In the genomic region with DNA sequence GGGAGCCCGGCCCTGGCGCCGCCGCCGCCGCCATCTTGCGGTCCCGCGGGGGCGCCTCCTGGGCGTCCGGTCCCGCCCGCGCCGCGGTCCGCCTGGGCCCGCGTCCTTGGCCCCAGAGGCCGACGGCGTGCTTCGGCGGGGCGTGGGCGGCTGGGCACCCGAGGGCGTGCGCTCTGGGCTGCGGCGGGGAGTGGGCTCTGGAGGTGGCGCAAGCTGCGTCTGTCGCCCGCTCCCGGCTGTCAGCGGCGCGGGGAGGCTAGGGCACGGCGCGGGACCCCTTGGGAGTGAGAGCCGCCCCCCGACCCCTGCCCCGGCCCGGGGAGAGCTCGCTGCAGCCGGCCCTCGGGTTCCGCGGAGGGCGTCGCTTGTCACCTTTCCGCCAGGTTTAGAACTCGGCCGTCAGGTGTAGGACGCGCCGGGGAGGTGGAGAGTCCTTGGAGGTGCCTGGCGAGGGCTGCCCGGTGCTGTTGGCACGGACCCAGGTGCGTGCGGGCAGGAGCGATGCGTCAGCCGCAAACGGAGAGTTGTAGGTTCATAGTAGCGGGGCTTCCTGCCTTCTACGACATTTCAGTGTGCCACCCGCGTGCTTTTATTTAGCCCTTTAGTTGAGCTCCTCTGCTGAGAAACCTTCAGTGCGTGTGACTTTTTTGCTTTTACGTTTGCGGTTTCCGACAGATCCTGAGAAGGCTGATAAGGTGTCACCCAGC, we compare ENCODE assay signal across 8 cellular contexts. TPM values are rescaled to one million over a fixed set of nuclear protein-coding genes. Genes with fewer than 3 reads are reported as not detected.
DNase-seq lines count a peak whose midpoint lies in the region; ATAC-seq and TF ChIP-seq lines count a peak whose summit lies in the region.

No MANE protein-coding gene starts in this region.

- H3K27ac Mint-ChIP-seq in GM23338: no peak overlapping the region

- H3K9me2 ChIP-seq in GM23338 (ENCODE audit: insufficient read depth): no peaks in the 10 kb centered on the region

- ATAC-seq in GM23338: peak; percentile 15

- H3K4me2 ChIP-seq in GM23338: peak overlapping the region; percentile 98
- H3K4me2 ChIP-seq in skeletal muscle satellite cell (ENCODE audit: low read length): peak overlapping the region; percentile 81

- H3K36me3 ChIP-seq in GM23338 (ENCODE audit: insufficient read depth): no peaks in the 10 kb centered on the region
- no peaks in the 10 kb centered on the region for H3K36me3 ChIP-seq in ascending aorta
- H3K36me3 ChIP-seq in skeletal muscle satellite cell (ENCODE audit: insufficient read depth, low read length): no peaks in the 10 kb centered on the region

- H3K27ac ChIP-seq in GM23338 (ENCODE audit: low read depth) (no peak overlapping the region), ascending aorta (peak overlapping the region; percentile 99 to 100)

- no peak for TF ChIP-seq CTCF in GM23338 (conservative IDR thresholded peaks at IDR 0.05; ENCODE audit: low read depth in 2 of 2)
- TF ChIP-seq CTCF in LNCaP clone FGC (IDR thresholded peaks at IDR 0.05; ENCODE audit: control insufficient read depth, extremely low read depth, insufficient read depth): no peak
- no peak for TF ChIP-seq CTCF in ascending aorta (IDR thresholded peaks at IDR 0.05)

- H3K4me3 ChIP-seq in GM23338 (peak overlapping the region; percentile 84), LNCaP clone FGC (ENCODE audit: low read depth, low read length) (peak overlapping the region; percentile 81), ascending aorta (peak overlapping the region; percentile 96 to 97), iPS-11a (ENCODE audit: low read depth, low read length) (peak overlapping the region; percentile 88), skeletal muscle satellite cell (ENCODE audit: low read length) (peak overlapping the region; percentile 92)

- H3K9me3 ChIP-seq in ascending aorta (no peaks in the 10 kb centered on the region), skeletal muscle satellite cell (replicated peaks; ENCODE audit: low read length) (no peaks in the 10 kb centered on the region)

- H3F3A ChIP-seq in GM23338 (replicated peaks; ENCODE audit: low read depth): no peaks in the 10 kb centered on the region

- H3K79me2 ChIP-seq in GM23338 (replicated peaks; ENCODE audit: insufficient read depth): peaks cover 51% of the 10 kb centered on the region

- H3K27me3 ChIP-seq in GM23338 (ENCODE audit: insufficient read depth) (no peaks in the 10 kb centered on the region), ascending aorta (no peaks in the 10 kb centered on the region), skeletal muscle satellite cell (ENCODE audit: control insufficient read depth, insufficient read depth, low read length) (no peaks in the 10 kb centered on the region)

- H3K36me3 Mint-ChIP-seq in GM23338 (ENCODE audit: low read depth): peaks cover 3% of the 10 kb centered on the region; the same call in 1 of the 3 replicates

- H3K9me3 Mint-ChIP-seq in GM23338: no peaks in the 10 kb centered on the region

- H3K4me1 ChIP-seq in GM23338 (ENCODE audit: insufficient read depth) (peaks cover 51% of the 10 kb centered on the region), ascending aorta (peaks cover 9 to 30% of the 10 kb centered on the region in 2 donors), skeletal muscle satellite cell (ENCODE audit: control insufficient read depth, insufficient read depth, low read length) (peaks cover 44% of the 10 kb centered on the region)

- no peak overlapping the region for H2AFZ ChIP-seq in GM23338

- peaks cover 35% of the 10 kb centered on the region for H4K20me1 ChIP-seq in GM23338 (replicated peaks; ENCODE audit: insufficient read depth)

- DNase-seq in ELF-1 (ENCODE audit: low read depth, low spot score) (peak; percentile 46), GM23338 (ENCODE audit: low spot score) (peak; percentile 54), LNCaP clone FGC (ENCODE audit: low read depth) (peak; percentile 46), T-helper 22 cell (ENCODE audit: low read depth) (peak; percentile 72), ascending aorta (ENCODE audit: low spot score in 2 of 2) (peak; percentile 29 to 90), GOT3 (lab: John Stamatoyannopoulos, UW) (no peak)

- peak overlapping the region; percentile 97 for H3K9ac ChIP-seq in skeletal muscle satellite cell (ENCODE audit: low read depth, low read length)

- peak overlapping the region; percentile 85 for H3K4me3 Mint-ChIP-seq in GM23338

- H3K4me1 Mint-ChIP-seq in GM23338: peaks cover 18% of the 10 kb centered on the region

- intact Hi-C loops in ascending aorta (cut with DNase I): loop anchor here (1.0 to 10.0 kb wide), 8 partner anchors 82 to 810 kb away; partner anchors contain the start of genes ANKRD12, NDUFV2, PPP4R1 and RAB31

- peaks cover 2% of the 10 kb centered on the region for H3K27me3 Mint-ChIP-seq in GM23338 (ENCODE audit: insufficient read depth, low read depth, poor library complexity)

TF ChIP-seq in GM23338, 12 proteins besides CTCF, POLR2A, EP300 and RAD21 (continues in another document):
- TF ChIP-seq REST (IDR thresholded peaks at IDR 0.05; ENCODE audit: unreplicated experiment) (no peak), ZNF331 (CRISPR knock-in tag; IDR thresholded peaks at IDR 0.05; ENCODE audit: low read depth) (no peak), CREB1 (CRISPR knock-in tag; IDR thresholded peaks at IDR 0.05; ENCODE audit: low read depth) (no peak), POLR2AphosphoS5 (IDR thresholded peaks at IDR 0.05; ENCODE audit: low read depth) (no peak), EZH2 (IDR thresholded peaks at IDR 0.05; ENCODE audit: low read depth, unreplicated experiment) (no peak)

RNA-seq across cellular contexts. Expression of gene VAPA, which starts 0.9 kb away (rescaled TPM):
- total RNA-seq in GM23338 (2014; rRNA removed; shearing (Covaris generic)): 166 and 178 TPM in 2 replicates
- 158 and 162 TPM in 2 replicates for polyA plus RNA-seq in GM23338 (2016; fragmentation: Nextera tagmentation; extraction: Ambion mirVana)
- 109 TPM for total RNA-seq in ascending aorta
- total RNA-seq in skeletal muscle satellite cell (2012; rRNA removed): 248 and 273 TPM in 2 replicates

RNA-seq across cellular contexts. Expression of gene TXNDC2, which starts 29.0 kb away (rescaled TPM):
- total RNA-seq in GM23338 (2014; rRNA removed; shearing (Covaris generic)): not detected in 2 replicates
- polyA plus RNA-seq in GM23338 (2016; fragmentation: Nextera tagmentation; extraction: Ambion mirVana): 0.16 TPM in 1 of 2 replicates, not detected in the other
- not detected for total RNA-seq in ascending aorta
- total RNA-seq in skeletal muscle satellite cell (2012; rRNA removed): 1.0 TPM in 1 of 2 replicates, not detected in the other
